ENCODE assay signal across 21 cellular contexts in genomic region chr4:119774840-119775239, GRCh38.
DNase-seq lines count a peak whose midpoint lies in the region; ATAC-seq and TF ChIP-seq lines count a peak whose summit lies in the region.
"Had no signal": no experiment of that assay in that cellular context is flagged by ENCODE, and none has a peak within 500 bp of the region (broad histone marks: within the 10 kb centered on the region; RNA-seq: fewer than 3 reads in every experiment).

No MANE protein-coding gene starts in this region.

- H4K8ac ChIP-seq in H9 (replicated peaks; ENCODE audit: insufficient read length, low read depth, low read length) = no peak overlapping the region

- H3K18ac ChIP-seq in H9 (ENCODE audit: insufficient read length, low read depth, low read length) = no peak overlapping the region

- H3K27ac Mint-ChIP-seq in H9 (peak overlapping the region; percentile 13 to 61 (median 24); a peak in 4 of 7 replicates), WTC11 (peak overlapping the region; percentile 11; the same call in 1 of the 2 replicates)
- H3K27ac Mint-ChIP-seq in activated T-helper 17 cell treated with anti-CD3 and anti-CD28 coated beads, Interleukin-2, amount 50 U/mL, for 72 hours = no peak overlapping the region
- H3K27ac Mint-ChIP-seq: CD4-positive, CD25-positive, alpha-beta regulatory T cell; CD8-positive, alpha-beta memory T cell; HFFc6 had no signal

- H3K23me2 ChIP-seq in H9 (ENCODE audit: insufficient read length, low read depth, low read length, poor library complexity, severe bottlenecking) = no peaks in the 10 kb centered on the region

- H2BK12ac ChIP-seq in H9 (ENCODE audit: insufficient read length, low read depth, low read length) = no peak overlapping the region

- H3T11ph ChIP-seq in H9 (ENCODE audit: low read length) = no peak overlapping the region

- H3K27ac ChIP-seq in H9 (ENCODE audit: insufficient read length, low read depth, low read length) = no peak overlapping the region

- H3K27me3 ChIP-seq in H9 (ENCODE audit: insufficient read depth, low read length) = no peaks in the 10 kb centered on the region
- H3K27me3 ChIP-seq: BE2C had no signal

- H3K4me2 ChIP-seq in H9 (ENCODE audit: insufficient read depth, insufficient read length, low read length) = no peak overlapping the region

- no peak overlapping the region for H3K14ac ChIP-seq in H9 (ENCODE audit: insufficient read depth, low read length)

- H3K23ac ChIP-seq in H9 (ENCODE audit: insufficient read length, low read depth, low read length) = no peak overlapping the region

- no peak overlapping the region for H2BK120ac ChIP-seq in H9 (ENCODE audit: low read depth, low read length, poor library complexity, severe bottlenecking)

- peaks cover 6% of the 10 kb centered on the region; the same call in 1 of the 2 replicates for H3K4me1 ChIP-seq in H9 (ENCODE audit: insufficient read depth, low read length)
- H3K4me1 ChIP-seq: BE2C had no signal

- no peak overlapping the region for H3K56ac ChIP-seq in H9 (ENCODE audit: insufficient read length, low read depth, low read length)

- peak; percentile 96 for ATAC-seq in WTC11
- ATAC-seq in activated T-helper 17 cell treated with anti-CD3 and anti-CD28 coated beads, Interleukin-2, amount 50 U/mL, for 72 hours (replicated peaks) = no peak
- ATAC-seq: HCT116, HepG2 had no signal

- no peak overlapping the region for H2AFZ ChIP-seq in H9 (ENCODE audit: low read length)

- H2BK5ac ChIP-seq in H9 (ENCODE audit: insufficient read length, low read length) = no peak overlapping the region

- CTCF ChIA-PET in WTC11 (lab: Charles Lee) = interaction anchor here (1.7 kb wide), 1 partner anchor 146 kb away, joined by 4 read pairs; the partner anchor contains the start of gene PDE5A

- H4K91ac ChIP-seq in H9 (ENCODE audit: insufficient read length, low read depth, low read length) = no peak overlapping the region

- no peaks in the 10 kb centered on the region for H4K20me1 ChIP-seq in H9 (ENCODE audit: control insufficient read depth, insufficient read depth, insufficient read length)

- H3K4me1 Mint-ChIP-seq in H9 (peaks cover 20 to 21% of the 10 kb centered on the region in 2 experiments), WTC11 (peaks cover 29% of the 10 kb centered on the region)
- no peaks in the 10 kb centered on the region for H3K4me1 Mint-ChIP-seq in activated T-helper 17 cell treated with anti-CD3 and anti-CD28 coated beads, Interleukin-2, amount 50 U/mL, for 72 hours
- H3K4me1 Mint-ChIP-seq: CD4-positive, CD25-positive, alpha-beta regulatory T cell; CD8-positive, alpha-beta memory T cell; IgD-negative memory B cell had no signal

- H2BK20ac ChIP-seq in H9 (ENCODE audit: low read depth, low read length, poor library complexity, severe bottlenecking) = no peak overlapping the region

- H3K36me3 Mint-ChIP-seq in H9 (ENCODE audit: insufficient read depth in 1 of 3, low read depth in 3 of 3) (peaks cover 1 to 12% (median 5%) of the 10 kb centered on the region in 3 experiments; a peak in 4 of 7 replicates), WTC11 (no peaks in the 10 kb centered on the region)
- H3K36me3 Mint-ChIP-seq in activated T-helper 17 cell treated with anti-CD3 and anti-CD28 coated beads, Interleukin-2, amount 50 U/mL, for 72 hours (ENCODE audit: low read depth) = no peaks in the 10 kb centered on the region
- H3K36me3 Mint-ChIP-seq: CD4-positive, CD25-positive, alpha-beta regulatory T cell; CD8-positive, alpha-beta memory T cell; IgD-negative memory B cell had no signal

- H4K5ac ChIP-seq in H9 (ENCODE audit: insufficient read length, low read depth, low read length) = no peak overlapping the region

- DNase-seq in H9 (peak; percentile 73), WTC11 (ENCODE audit: low spot score) (peak; percentile 22), iPS DF 4.7 (ENCODE audit: extremely low read depth, low spot score) (peak; percentile 64), NCI-H1417 treated with DMSO at 0.1 percent for 48 hours (lab: John Stamatoyannopoulos, UW) (no peak), kidney glomerular epithelial cell (lab: John Stamatoyannopoulos, UW) (no peak), SK-N-DZ (ENCODE audit: low spot score) (no peak)
- DNase-seq: ACHN; BE2C; C1 segment of cervical spinal cord; CD4-positive, CD25-positive, alpha-beta regulatory T cell; CD8-positive, alpha-beta memory T cell; COR-L47; DMS 273 treated with DMSO at 0.1 percent for 48 hours; DMS53; DND-41; EL; HFFc6 had no signal

- no peak for TF ChIP-seq CTCF in H9 (conservative IDR thresholded peaks at IDR 0.05)
- no peak for TF ChIP-seq CTCF in WTC11 (IDR thresholded peaks at IDR 0.05)

- H3K4ac ChIP-seq in H9 (ENCODE audit: low read depth, low read length) = no peak overlapping the region

- H3K79me1 ChIP-seq in H9 (ENCODE audit: insufficient read depth, low read depth, low read length, poor library complexity, severe bottlenecking) = no peaks in the 10 kb centered on the region

- H3K9ac ChIP-seq in H9 (ENCODE audit: extremely low read depth, insufficient read length, low read length) = no peak overlapping the region

- no peak overlapping the region for H2AK5ac ChIP-seq in H9 (ENCODE audit: insufficient read length, low read length)

- POLR2A ChIA-PET in WTC11 (lab: Charles Lee) = no interaction called here

- no peaks in the 10 kb centered on the region for H3K9me3 ChIP-seq in H9 (ENCODE audit: control insufficient read depth, low read depth, low read length)
- H3K9me3 ChIP-seq: BE2C had no signal

- no CpG with 5 or more reads among the region's 2 CpGs for WGBS in H9 (ENCODE audit: extremely low coverage, insufficient read length, low lambda C conversion rate)

- H3K27me3 Mint-ChIP-seq in H9 (ENCODE audit: low read depth) (no peaks in the 10 kb centered on the region), WTC11 (ENCODE audit: low read depth) (no peaks in the 10 kb centered on the region)
- H3K27me3 Mint-ChIP-seq in activated T-helper 17 cell treated with anti-CD3 and anti-CD28 coated beads, Interleukin-2, amount 50 U/mL, for 72 hours = peaks cover 3% of the 10 kb centered on the region
- H3K27me3 Mint-ChIP-seq: CD4-positive, CD25-positive, alpha-beta regulatory T cell; IgD-negative memory B cell had no signal

- no peaks in the 10 kb centered on the region for H3K79me2 ChIP-seq in H9 (ENCODE audit: insufficient read depth, low read length)

- H3K9me3 Mint-ChIP-seq in H9 (peaks cover 4 to 11% of the 10 kb centered on the region in 2 experiments; a peak in 3 of 5 replicates), WTC11 (peaks cover 28% of the 10 kb centered on the region)
- peaks cover 3% of the 10 kb centered on the region for H3K9me3 Mint-ChIP-seq in activated T-helper 17 cell treated with anti-CD3 and anti-CD28 coated beads, Interleukin-2, amount 50 U/mL, for 72 hours
- H3K9me3 Mint-ChIP-seq: CD8-positive, alpha-beta memory T cell; HFFc6; IgD-negative memory B cell had no signal

- H2BK15ac ChIP-seq in H9 (ENCODE audit: low read depth, low read length) = no peak overlapping the region

- H3K4me3 Mint-ChIP-seq in H9 = no peak overlapping the region
- H3K4me3 Mint-ChIP-seq in WTC11 = no peak overlapping the region
- H3K4me3 Mint-ChIP-seq in activated T-helper 17 cell treated with anti-CD3 and anti-CD28 coated beads, Interleukin-2, amount 50 U/mL, for 72 hours = no peak overlapping the region
- H3K4me3 Mint-ChIP-seq: CD4-positive, CD25-positive, alpha-beta regulatory T cell; CD8-positive, alpha-beta memory T cell; HFFc6; IgD-negative memory B cell had no signal

TF ChIP-seq in WTC11, 78 proteins besides CTCF, POLR2A, EP300 and RAD21 (continues in another document):
- TF ChIP-seq NR3C1 (CRISPR knock-in tag; conservative IDR thresholded peaks at IDR 0.05; ENCODE audit: low read depth) (no peak), ZSCAN18 (CRISPR knock-in tag; IDR thresholded peaks at IDR 0.05) (peak; percentile 60; the same call in 1 of the 2 replicates), ARID4B (CRISPR knock-in tag; IDR thresholded peaks at IDR 0.05; ENCODE audit: borderline replicate concordance) (no peak), ZNF423 (CRISPR knock-in tag; IDR thresholded peaks at IDR 0.05) (0 out of 2 replicates have a peak, but pooled peaks have one; percentile 35)

Comparison
In these comparisons a context has a peak if more than half of its experiments do, and no peak if none do; other contexts are left out.
1. DNase-seq: peak in H9 (single experiment), WTC11 (single experiment) and iPS DF 4.7 (single experiment); none in NCI-H1417 treated with DMSO at 0.1 percent for 48 hours (single experiment), kidney glomerular epithelial cell (single experiment) and SK-N-DZ (single experiment).